1 cellular context compared by ENCODE assay signal in the genomic region with DNA sequence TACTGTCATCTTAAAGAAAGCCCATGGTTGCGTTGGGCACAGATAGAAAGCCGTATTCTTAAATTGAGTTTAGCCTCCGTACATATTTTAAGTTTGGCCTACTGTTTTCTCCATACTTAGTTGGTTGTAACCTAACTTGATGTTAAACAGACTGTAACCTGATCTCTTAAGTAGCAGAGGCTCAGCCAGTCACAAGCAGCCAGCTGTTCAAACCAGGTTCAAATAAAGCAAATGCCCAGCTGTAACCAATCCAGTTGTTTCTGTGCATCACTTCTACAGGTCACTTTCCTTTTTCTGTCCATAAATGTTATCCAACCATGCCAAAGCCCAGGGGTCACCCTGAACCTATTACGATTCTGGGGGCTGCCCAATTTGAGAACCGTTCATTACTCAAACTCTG.
A peak's percentile ranks its signal among the peaks of the same experiment; 100 is the strongest.
TF ChIP-seq lines count a peak whose summit lies in the region.

No MANE protein-coding gene starts in this region.

TF ChIP-seq in K562, 482 proteins besides CTCF, POLR2A, EP300 and RAD21:
- TF ChIP-seq MYBL2 (IDR thresholded peaks at IDR 0.05; ENCODE audit: low read depth) (peak; percentile 61), MYBL2 (CRISPR knock-in tag; IDR thresholded peaks at IDR 0.05; ENCODE audit: borderline replicate concordance) (no peak), SLC30A9 (CRISPR knock-in tag; IDR thresholded peaks at IDR 0.05) (no peak), FOXM1 (IDR thresholded peaks at IDR 0.05; ENCODE audit: low read depth) (peak; percentile 87), FOXM1 (CRISPR knock-in tag; IDR thresholded peaks at IDR 0.05; ENCODE audit: low read depth) (no peak)
